11 cellular contexts compared by ENCODE assay signal in the genomic region with DNA sequence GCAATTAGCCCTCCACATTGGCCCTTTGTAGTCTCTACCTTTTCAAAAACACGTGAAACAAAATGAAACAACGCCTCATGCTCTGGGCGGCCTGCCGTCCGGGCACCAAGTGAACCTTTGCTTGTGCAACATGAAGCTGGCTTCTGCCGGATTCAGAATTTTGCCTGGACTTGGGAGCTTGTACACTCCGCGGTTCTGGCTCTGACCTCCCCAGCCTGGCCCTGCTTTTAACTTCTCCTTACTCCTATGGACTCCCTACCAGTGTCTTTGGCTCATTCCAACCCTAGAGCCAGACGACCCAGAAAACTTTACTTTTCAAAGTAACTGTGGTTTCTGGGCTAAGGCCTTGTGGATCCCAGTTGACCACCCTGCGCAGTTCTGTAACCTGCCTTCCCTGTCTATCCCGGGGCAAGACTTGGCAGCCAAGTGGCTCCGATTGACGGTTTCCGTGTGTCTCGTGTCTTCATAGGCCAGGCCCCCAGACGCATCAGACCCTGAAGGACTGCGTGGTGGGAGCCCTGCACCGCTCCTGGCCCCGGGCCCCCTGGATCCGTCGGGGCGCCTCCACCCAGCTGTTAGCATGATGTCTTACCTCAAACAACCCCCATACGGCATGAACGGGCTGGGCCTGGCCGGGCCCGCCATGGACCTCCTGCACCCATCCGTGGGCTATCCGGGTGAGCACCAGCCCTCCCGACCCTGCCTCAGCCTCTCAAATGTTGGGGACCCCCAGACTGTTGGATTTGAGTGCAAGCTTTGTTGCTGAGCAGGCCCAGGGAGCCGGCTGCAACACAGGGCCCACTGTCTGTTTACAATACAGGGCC. TPM values are rescaled to one million over a fixed set of nuclear protein-coding genes. Genes with fewer than 3 reads are reported as not detected.
A peak's percentile ranks its signal among the peaks of the same experiment; 100 is the strongest.
DNase-seq lines count a peak whose midpoint lies in the region; ATAC-seq and TF ChIP-seq lines count a peak whose summit lies in the region.
"Had no signal": no experiment of that assay in that cellular context is flagged by ENCODE, and none has a peak within 500 bp of the region (broad histone marks: within the 10 kb centered on the region; RNA-seq: fewer than 3 reads in every experiment).

No MANE protein-coding gene starts in this region.

- ATAC-seq in Right ventricle myocardium inferior (no peak), GM19397 (IDR thresholded peaks at IDR 0.05; ENCODE audit: unreplicated experiment) (no peak)
- ATAC-seq: K562 had no signal

- no peak overlapping the region for H3K9ac ChIP-seq in mesenchymal stem cell (ENCODE audit: low read length)

- H3K4me3 Mint-ChIP-seq in chondrocyte (ENCODE audit: unreplicated experiment), result no peak overlapping the region

- WGBS in mesenchymal stem cell, result 17% methylated on average over 29 of the region's 30 CpGs

- H3K9me3 Mint-ChIP-seq in chondrocyte (ENCODE audit: low read depth), result no peaks in the 10 kb centered on the region

- peak; percentile 25 for DNase-seq in 8988T
- DNase-seq in GM03348 (ENCODE audit: low spot score), result peak; percentile 7
- DNase-seq in astrocyte of the hippocampus (ENCODE audit: low read depth, low spot score), result peak; percentile 64
- DNase-seq in mesenchymal stem cell, result peak; percentile 7
- no peak for DNase-seq in NCI-H1092 treated with DMSO at 0.1 percent for 48 hours (lab: John Stamatoyannopoulos, UW)
- DNase-seq in Right ventricle myocardium inferior (ENCODE audit: missing footprints), result no peak
- DNase-seq in chondrocyte (ENCODE audit: low spot score), result no peak
- DNase-seq: left ventricle myocardium inferior had no signal

- H3K27me3 ChIP-seq in mesenchymal stem cell (ENCODE audit: control insufficient read depth in 1 of 2, insufficient read depth in 1 of 2, low read length in 2 of 2), result peaks cover 94 to 95% of the 10 kb centered on the region in 2 experiments

- no peak overlapping the region for H3K27ac ChIP-seq in mesenchymal stem cell (ENCODE audit: low read length, poor library complexity, severe bottlenecking)
- H3K27ac ChIP-seq: left ventricle myocardium inferior had no signal

- no peak overlapping the region for H3K4ac ChIP-seq in mesenchymal stem cell (ENCODE audit: low read depth in 1 of 2, low read length in 2 of 2)

- H2AFZ ChIP-seq in mesenchymal stem cell (ENCODE audit: low read depth, low read length), result no peak overlapping the region

- H4K8ac ChIP-seq in mesenchymal stem cell (ENCODE audit: low read length), result no peak overlapping the region

- H3K27ac Mint-ChIP-seq in chondrocyte (ENCODE audit: unreplicated experiment), result no peak overlapping the region

- H3K4me3 ChIP-seq in mesenchymal stem cell (ENCODE audit: insufficient read depth in 1 of 2, low read depth in 1 of 2, low read length in 2 of 2), result no peak overlapping the region
- H3K4me3 ChIP-seq: left ventricle myocardium inferior had no signal

- peaks cover 9% of the 10 kb centered on the region for H3K36me3 Mint-ChIP-seq in chondrocyte (ENCODE audit: low read depth)

- intact Hi-C loops in Right ventricle myocardium inferior (cut with DNase I), result no loop called here

- peaks cover 56% of the 10 kb centered on the region for H3K4me1 Mint-ChIP-seq in chondrocyte (ENCODE audit: low read depth)

- H3K9me3 ChIP-seq in mesenchymal stem cell (ENCODE audit: control insufficient read depth, low read length), result no peaks in the 10 kb centered on the region
- H3K9me3 ChIP-seq: left ventricle myocardium inferior had no signal

- H2BK12ac ChIP-seq in mesenchymal stem cell (ENCODE audit: low read length in 2 of 2), result no peak overlapping the region

- H4K91ac ChIP-seq in mesenchymal stem cell (ENCODE audit: low read length), result no peak overlapping the region

- peaks cover 0 to 4% of the 10 kb centered on the region in 2 experiments for H3K36me3 ChIP-seq in mesenchymal stem cell (ENCODE audit: control insufficient read depth in 1 of 2, insufficient read depth in 2 of 2, low read depth in 1 of 2, low read length in 2 of 2)
- H3K36me3 ChIP-seq: left ventricle myocardium inferior had no signal

- no peak overlapping the region for H3K14ac ChIP-seq in mesenchymal stem cell (ENCODE audit: low read length in 2 of 2)

- no peak overlapping the region for H2BK15ac ChIP-seq in mesenchymal stem cell (ENCODE audit: low read depth, poor library complexity, severe bottlenecking)

- no peak overlapping the region for H3K4me2 ChIP-seq in mesenchymal stem cell (ENCODE audit: low read length, poor library complexity, severe bottlenecking)

- no peak overlapping the region for H2BK5ac ChIP-seq in mesenchymal stem cell (ENCODE audit: low read depth, low read length, poor library complexity, severe bottlenecking)

- H3K4me1 ChIP-seq in mesenchymal stem cell (ENCODE audit: control insufficient read depth, insufficient read depth, low read depth, low read length), result peaks cover 46% of the 10 kb centered on the region

- no peak overlapping the region for H2BK120ac ChIP-seq in mesenchymal stem cell (ENCODE audit: low read depth, low read length)

- no peak overlapping the region for H3K18ac ChIP-seq in mesenchymal stem cell (ENCODE audit: low read depth in 1 of 2, low read length in 2 of 2)

- no peaks in the 10 kb centered on the region for H3K79me1 ChIP-seq in mesenchymal stem cell (replicated peaks; ENCODE audit: low read length, poor library complexity, severe bottlenecking)

- H3K23ac ChIP-seq in mesenchymal stem cell (ENCODE audit: low read length in 2 of 2), result peak overlapping the region in 1 of 2 experiments; percentile 52

- TF ChIP-seq CTCF in chondrocyte (IDR thresholded peaks at IDR 0.05), result no peak

- H3K27me3 Mint-ChIP-seq in chondrocyte (ENCODE audit: low read depth), result peaks cover 84% of the 10 kb centered on the region

- H2AK5ac ChIP-seq in mesenchymal stem cell (ENCODE audit: low read length, severe bottlenecking), result no peak overlapping the region

RNA-seq across cellular contexts. Expression of a gene that starts 2.0 kb away (rescaled TPM):
- polyA plus RNA-seq in mesenchymal stem cell (2013, experiment 1 of 2), result 0.01 TPM
- polyA plus RNA-seq in mesenchymal stem cell (2013, experiment 2 of 2), result not detected
- total RNA-seq in Right ventricle myocardium inferior (not detected), chondrocyte (0.10 to 0.53 TPM in 2 of 3 replicates, not detected in the other)
- total RNA-seq: left ventricle myocardium inferior, Right ventricle myocardium superior had no signal

Comparison
In these comparisons a context has a peak if more than half of its experiments do, and no peak if none do; other contexts are left out.
1. DNase-seq: peak in 8988T (single experiment), GM03348 (single experiment), astrocyte of the hippocampus (single experiment) and mesenchymal stem cell (single experiment); none in NCI-H1092 treated with DMSO at 0.1 percent for 48 hours (single experiment), Right ventricle myocardium inferior (single experiment) and chondrocyte (single experiment).